Comparison of ENCODE assay signal across 24 cellular contexts in genomic region chr16:2782583-2783351, GRCh38. TPM values are rescaled to one million over a fixed set of nuclear protein-coding genes. Genes with fewer than 3 reads are reported as not detected.
DNase-seq lines count a peak whose midpoint lies in the region; ATAC-seq, FAIRE-seq and TF ChIP-seq lines count a peak whose summit lies in the region.
"Had no signal": no experiment of that assay in that cellular context is flagged by ENCODE, and none has a peak within 500 bp of the region (broad histone marks: within the 10 kb centered on the region; RNA-seq: fewer than 3 reads in every experiment).

No MANE protein-coding gene starts in this region.

- H3K4ac ChIP-seq in IMR-90 (ENCODE audit: low read depth, low read length), result no peak overlapping the region

- no peak for FAIRE-seq in kidney (lab: Jason Lieb, UNC)
- FAIRE-seq: GM18507 had no signal

- 67 to 71% methylated on average over 20 of the region's 20 CpGs for WGBS in heart right ventricle, 2 donors
- 65% methylated on average over 8 of the region's 20 CpGs; no CpG with 5 or more reads in 1 of the 2 experiments for WGBS in IMR-90 (ENCODE audit: extremely low coverage in 2 of 2, insufficient read length in 1 of 2), 2 experiments

- H3K4me3 ChIP-seq in heart right ventricle, result no peak overlapping the region
- no peak overlapping the region for H3K4me3 ChIP-seq in IMR-90 (ENCODE audit: insufficient read depth, low read depth, low read length)
- no peak overlapping the region for H3K4me3 ChIP-seq in kidney (ENCODE audit: low read length in 2 of 2)
- no peak overlapping the region for H3K4me3 ChIP-seq in upper lobe of right lung
- H3K4me3 ChIP-seq: cardiac muscle cell, gastroesophageal sphincter, SK-N-MC, tibial nerve had no signal

- TF ChIP-seq RAD21 in IMR-90 (IDR thresholded peaks at IDR 0.05; ENCODE audit: low read length), result no peak

- in situ Hi-C loops in IMR-90 (cut with MboI; ENCODE audit: low sequenced_read_pairs), result no loop called here

- ATAC-seq in left cardiac atrium (no peak), heart right ventricle (no peak), IMR-90 (ENCODE audit: low read depth) (no peak), upper lobe of right lung (no peak), GM18909 (IDR thresholded peaks at IDR 0.05; ENCODE audit: poor library complexity, unreplicated experiment) (no peak), GM18870 (IDR thresholded peaks at IDR 0.05; ENCODE audit: unreplicated experiment) (no peak)
- ATAC-seq: activated CD4-positive, CD25-positive, alpha-beta regulatory T cell treated with anti-CD3 and anti-CD28 coated beads, Interleukin-2, amount 50 U/mL, for 24 hours; gastroesophageal sphincter; left colon; stimulated activated memory B cell treated with anti-CD40 and anti-IgM and Interleukin-4, amounts not matched to agents 10 μg/mL and 1 μg/mL and 100 μg/mL, for 72 hours had no signal

- H2BK120ac ChIP-seq in IMR-90 (ENCODE audit: low read depth, low read length), result no peak overlapping the region

- H4K5ac ChIP-seq in IMR-90 (ENCODE audit: low read depth, low read length), result no peak overlapping the region

- TF ChIP-seq CTCF in heart right ventricle (IDR thresholded peaks at IDR 0.05), result no peak
- no peak for TF ChIP-seq CTCF in IMR-90 (conservative IDR thresholded peaks at IDR 0.05; ENCODE audit: low read depth, low read length)
- no peak for TF ChIP-seq CTCF in kidney (IDR thresholded peaks at IDR 0.05; ENCODE audit: borderline replicate concordance, extremely low read depth, insufficient read depth)
- TF ChIP-seq CTCF in upper lobe of right lung (IDR thresholded peaks at IDR 0.05), result no peak
- TF ChIP-seq CTCF in osteocyte (IDR thresholded peaks at IDR 0.05), result no peak

- no peak overlapping the region for H2BK15ac ChIP-seq in IMR-90 (ENCODE audit: low read depth, low read length)

- H3K23ac ChIP-seq in IMR-90 (ENCODE audit: low read depth, low read length), result no peak overlapping the region

- no peak overlapping the region for H3K27ac ChIP-seq in heart right ventricle
- no peak overlapping the region for H3K27ac ChIP-seq in IMR-90 (ENCODE audit: insufficient read depth, low read length)
- H3K27ac ChIP-seq in kidney (ENCODE audit: low read depth in 2 of 2, low read length in 2 of 2), result no peak overlapping the region
- H3K27ac ChIP-seq in upper lobe of right lung, result no peak overlapping the region
- H3K27ac ChIP-seq: cardiac muscle cell, gastroesophageal sphincter, SK-N-MC, tibial nerve had no signal

- H3K4me2 ChIP-seq in IMR-90 (ENCODE audit: low read depth, low read length), result no peak overlapping the region

- no peak overlapping the region for H3K18ac ChIP-seq in IMR-90 (ENCODE audit: low read depth, low read length)

- H3K4me1 Mint-ChIP-seq in osteocyte (ENCODE audit: unreplicated experiment), result peaks cover 12% of the 10 kb centered on the region

- H3K36me3 ChIP-seq in heart right ventricle (no peaks in the 10 kb centered on the region), IMR-90 (ENCODE audit: control insufficient read depth, insufficient read depth, low read length) (no peaks in the 10 kb centered on the region), kidney (ENCODE audit: control insufficient read depth in 1 of 2, insufficient read depth in 2 of 2, low read length in 2 of 2) (no peaks in the 10 kb centered on the region), upper lobe of right lung (no peaks in the 10 kb centered on the region)
- H3K36me3 ChIP-seq: cardiac muscle cell, gastroesophageal sphincter, tibial nerve had no signal

- H2BK5ac ChIP-seq in IMR-90 (ENCODE audit: low read depth, low read length, poor library complexity, severe bottlenecking), result no peak overlapping the region

- no TSS peak for BruUV-seq in IMR-90 (replicated peaks; lab: Mats Ljungman, UMichigan)

- no peak overlapping the region for H2AFZ ChIP-seq in IMR-90 (replicated peaks; ENCODE audit: low read length, poor library complexity)

- no peak overlapping the region for H3K4me3 Mint-ChIP-seq in osteocyte (ENCODE audit: unreplicated experiment)
- H3K4me3 Mint-ChIP-seq: stimulated activated memory B cell treated with anti-CD40 and anti-IgM and Interleukin-4, amounts not matched to agents 10 μg/mL and 1 μg/mL and 100 μg/mL, for 72 hours had no signal

- no peak for TF ChIP-seq POLR2A in IMR-90 (IDR thresholded peaks at IDR 0.05; ENCODE audit: low read depth, low read length)

- H3K4me1 ChIP-seq in heart right ventricle, result peaks cover 7 to 22% (median 17%) of the 10 kb centered on the region in 9 donors
- peaks cover 3% of the 10 kb centered on the region for H3K4me1 ChIP-seq in IMR-90 (ENCODE audit: control insufficient read depth, insufficient read depth, low read length)
- H3K4me1 ChIP-seq in kidney (ENCODE audit: control insufficient read depth in 1 of 2, insufficient read depth in 1 of 2, low read depth in 1 of 2, low read length in 2 of 2), result peaks cover 7 to 14% of the 10 kb centered on the region in 2 donors
- H3K4me1 ChIP-seq in upper lobe of right lung, result peaks cover 14% of the 10 kb centered on the region

- POLR2A ChIA-PET in IMR-90 (lab: Charles Lee; ENCODE audit: unreplicated experiment), result no interaction called here

- intact Hi-C loops in left cardiac atrium (cut with DNase I), result no loop called here
- intact Hi-C loops in heart right ventricle (cut with DNase I), result no loop called here
- intact Hi-C loops in IMR-90 (cut with micrococcal nuclease), result no loop called here
- intact Hi-C loops in kidney (cut with DNase I), result no loop called here
- intact Hi-C loops in upper lobe of right lung (cut with DNase I), result no loop called here

- H3K27me3 ChIP-seq in heart right ventricle, result peaks cover 7 to 42% (median 33%) of the 10 kb centered on the region in 7 donors
- H3K27me3 ChIP-seq in IMR-90 (ENCODE audit: control insufficient read depth, insufficient read depth, low read length), result peaks cover 40% of the 10 kb centered on the region
- peaks cover 22% of the 10 kb centered on the region for H3K27me3 ChIP-seq in upper lobe of right lung

- CTCF ChIA-PET in IMR-90 (lab: Yijun Ruan, JAX), result no interaction called here

- H3K9me1 ChIP-seq in IMR-90 (ENCODE audit: insufficient read depth, low read length), result peaks cover 10% of the 10 kb centered on the region

- H3K36me3 Mint-ChIP-seq in osteocyte (ENCODE audit: unreplicated experiment), result no peaks in the 10 kb centered on the region
- H3K36me3 Mint-ChIP-seq: stimulated activated memory B cell treated with anti-CD40 and anti-IgM and Interleukin-4, amounts not matched to agents 10 μg/mL and 1 μg/mL and 100 μg/mL, for 72 hours had no signal

- no peaks in the 10 kb centered on the region for H4K20me1 ChIP-seq in IMR-90 (ENCODE audit: insufficient read depth, low read length)

- H2AK5ac ChIP-seq in IMR-90 (ENCODE audit: low read depth, low read length), result no peak overlapping the region

- H2AK9ac ChIP-seq in IMR-90 (replicated peaks; ENCODE audit: low read depth, low read length, poor library complexity), result peak overlapping the region; percentile 66

- no peak overlapping the region for H3K14ac ChIP-seq in IMR-90 (replicated peaks; ENCODE audit: low read depth, low read length)

- dilution Hi-C loops in IMR-90 (cut with HindIII; ENCODE audit: low sequenced_read_pairs, unreplicated experiment), result no loop called here

- H4K91ac ChIP-seq in IMR-90 (ENCODE audit: insufficient read depth, low read depth, low read length), result no peak overlapping the region

- H3K9ac ChIP-seq in IMR-90 (ENCODE audit: low read depth, low read length), result no peak overlapping the region
- H3K9ac ChIP-seq in kidney (ENCODE audit: low read length in 2 of 2), result no peak overlapping the region

- peak; percentile 15 for DNase-seq in left cardiac atrium
- no peak for DNase-seq in heart right ventricle
- no peak for DNase-seq in IMR-90
- DNase-seq in kidney, result peak; percentile 27
- DNase-seq in upper lobe of right lung, result peak; percentile 62
- no peak for DNase-seq in osteocyte (ENCODE audit: extremely low spot score, unreplicated experiment)
- DNase-seq: amniotic stem cell, COR-L47, EL, erythroblast, left colon, NCI-H1417, NCI-H2171, NCI-H526 treated with DMSO at 0.1 percent for 48 hours, T-helper 9 cell had no signal

- no peaks in the 10 kb centered on the region for H3K9me3 ChIP-seq in heart right ventricle
- H3K9me3 ChIP-seq in IMR-90 (ENCODE audit: control insufficient read depth, insufficient read depth, low read length), result no peaks in the 10 kb centered on the region
- H3K9me3 ChIP-seq in kidney (ENCODE audit: control insufficient read depth in 1 of 2, low read length in 2 of 2), result no peaks in the 10 kb centered on the region
- H3K9me3 ChIP-seq in upper lobe of right lung, result no peaks in the 10 kb centered on the region
- H3K9me3 ChIP-seq: gastroesophageal sphincter, tibial nerve had no signal

- no peak overlapping the region for H3K27ac Mint-ChIP-seq in osteocyte (ENCODE audit: unreplicated experiment)
- H3K27ac Mint-ChIP-seq: stimulated activated memory B cell treated with anti-CD40 and anti-IgM and Interleukin-4, amounts not matched to agents 10 μg/mL and 1 μg/mL and 100 μg/mL, for 72 hours had no signal

- no peak overlapping the region for H2BK20ac ChIP-seq in IMR-90 (ENCODE audit: low read depth, low read length)

- no peak overlapping the region for H3K56ac ChIP-seq in IMR-90 (ENCODE audit: extremely low read depth, insufficient read depth, low read length)

- no peaks in the 10 kb centered on the region for H3K9me3 Mint-ChIP-seq in osteocyte (ENCODE audit: unreplicated experiment)
- H3K9me3 Mint-ChIP-seq: stimulated activated memory B cell treated with anti-CD40 and anti-IgM and Interleukin-4, amounts not matched to agents 10 μg/mL and 1 μg/mL and 100 μg/mL, for 72 hours had no signal

- H4K8ac ChIP-seq in IMR-90 (ENCODE audit: low read depth in 2 of 2, low read length in 2 of 2), result no peak overlapping the region

- H3K79me1 ChIP-seq in IMR-90 (ENCODE audit: low read depth in 1 of 2, low read length in 2 of 2), result peaks cover 11 to 17% of the 10 kb centered on the region in 2 experiments; a peak in 3 of 4 replicates

- peaks cover 4% of the 10 kb centered on the region for H3K27me3 Mint-ChIP-seq in osteocyte (ENCODE audit: unreplicated experiment)

RNA-seq across cellular contexts. Expression of gene PRSS33, which starts 4.6 kb away (rescaled TPM):
- not detected for total RNA-seq in left cardiac atrium
- under 1 TPM in 1 of 10 donors, not detected in 9; 0.60 TPM for total RNA-seq in heart right ventricle
- polyA plus RNA-seq in heart right ventricle, result not detected
- total RNA-seq in IMR-90 (2012; rRNA removed), result not detected in 2 replicates
- not detected in 2 replicates for polyA plus RNA-seq in IMR-90 (2012; rRNA removed)
- polyA plus RNA-seq in IMR-90 (2012; cell fraction: cytosol; rRNA removed), result not detected in 2 replicates
- polyA plus RNA-seq in IMR-90 (2012; cell fraction: nucleus; rRNA removed; ENCODE audit: low replicate concordance), result not detected in 2 replicates
- not detected for total RNA-seq in kidney
- polyA plus RNA-seq in kidney (ENCODE audit: insufficient read depth, low read depth, low replicate concordance), result not detected
- not detected for total RNA-seq in upper lobe of right lung
- not detected in 2 replicates for total RNA-seq in osteocyte
- total RNA-seq: cardiac muscle cell, gastroesophageal sphincter, left colon, tibial nerve had no signal
- polyA plus RNA-seq: cardiac muscle cell had no signal

RNA-seq across cellular contexts. Expression of gene ELOB, which starts 5.7 kb away (rescaled TPM):
- total RNA-seq in left cardiac atrium (100 to 1,000 TPM; 262 to 270 TPM), heart right ventricle (100 to 1,000 TPM; 248 to 373 (median 323) TPM), IMR-90 (2012; rRNA removed) (225 and 5,859 TPM in 2 replicates), kidney (226 TPM), upper lobe of right lung (179 TPM), osteocyte (264 and 287 TPM in 2 replicates)
- polyA plus RNA-seq in heart right ventricle (1,000 to 10,000 TPM in 1 of 2 donors, 100 to 1,000 TPM in 1; 511 to 1,196 TPM), IMR-90 (2012; rRNA removed) (442 and 481 TPM in 2 replicates), kidney (ENCODE audit: insufficient read depth, low read depth, low replicate concordance) (836 TPM)
- 442 and 479 TPM in 2 replicates for polyA plus RNA-seq in IMR-90 (2012; cell fraction: cytosol; rRNA removed)
- 142 and 174 TPM in 2 replicates for polyA plus RNA-seq in IMR-90 (2012; cell fraction: nucleus; rRNA removed; ENCODE audit: low replicate concordance)

RNA-seq across cellular contexts. Expression of gene PRSS41, which starts 15.5 kb away (rescaled TPM):
- total RNA-seq in left cardiac atrium (not detected), heart right ventricle (not detected), IMR-90 (2012; rRNA removed) (not detected in 2 replicates), kidney (not detected), upper lobe of right lung (not detected), osteocyte (not detected in 2 replicates)
- polyA plus RNA-seq in heart right ventricle (not detected), IMR-90 (2012; rRNA removed) (not detected in 2 replicates), kidney (ENCODE audit: insufficient read depth, low read depth, low replicate concordance) (not detected)
- not detected in 2 replicates for polyA plus RNA-seq in IMR-90 (2012; cell fraction: cytosol; rRNA removed)
- polyA plus RNA-seq in IMR-90 (2012; cell fraction: nucleus; rRNA removed; ENCODE audit: low replicate concordance), result not detected in 2 replicates
- total RNA-seq: cardiac muscle cell, gastroesophageal sphincter, left colon, tibial nerve had no signal
- polyA plus RNA-seq: cardiac muscle cell had no signal

RNA-seq across cellular contexts. Expression of gene SRRM2, which starts 30.3 kb away (rescaled TPM):
- total RNA-seq in left cardiac atrium, result 100 to 1,000 TPM; 266 to 321 TPM
- 100 to 1,000 TPM; 228 to 392 (median 261) TPM for total RNA-seq in heart right ventricle
- polyA plus RNA-seq in heart right ventricle, result 1,000 to 10,000 TPM in 1 of 2 donors, 100 to 1,000 TPM in 1; 182 to 1,328 TPM
- 20.3 and 21.1 TPM in 2 replicates for total RNA-seq in IMR-90 (2012; rRNA removed)
- 300 and 301 TPM in 2 replicates for polyA plus RNA-seq in IMR-90 (2012; rRNA removed)
- 57.1 and 150 TPM in 2 replicates for polyA plus RNA-seq in IMR-90 (2012; cell fraction: cytosol; rRNA removed)
- polyA plus RNA-seq in IMR-90 (2012; cell fraction: nucleus; rRNA removed; ENCODE audit: low replicate concordance), result 949 and 1,549 TPM in 2 replicates
- total RNA-seq in kidney, result 621 TPM
- polyA plus RNA-seq in kidney (ENCODE audit: insufficient read depth, low read depth, low replicate concordance), result 386 TPM
- total RNA-seq in upper lobe of right lung, result 660 TPM
- total RNA-seq in osteocyte, result 536 and 572 TPM in 2 replicates

RNA-seq across cellular contexts. Expression of gene PRSS21, which starts 34.3 kb away (rescaled TPM):
- total RNA-seq in left cardiac atrium, result not detected
- total RNA-seq in heart right ventricle, result under 1 TPM in 1 of 10 donors, not detected in 9; 0.20 TPM
- not detected for polyA plus RNA-seq in heart right ventricle
- total RNA-seq in IMR-90 (2012; rRNA removed), result not detected in 2 replicates
- polyA plus RNA-seq in IMR-90 (2012; rRNA removed), result 0.21 and 0.47 TPM in 2 replicates
- polyA plus RNA-seq in IMR-90 (2012; cell fraction: cytosol; rRNA removed), result 0.26 and 0.41 TPM in 2 replicates
- 0.57 and 0.59 TPM in 2 replicates for polyA plus RNA-seq in IMR-90 (2012; cell fraction: nucleus; rRNA removed; ENCODE audit: low replicate concordance)
- total RNA-seq in kidney, result 0.54 TPM
- not detected for polyA plus RNA-seq in kidney (ENCODE audit: insufficient read depth, low read depth, low replicate concordance)
- total RNA-seq in upper lobe of right lung, result 17.1 TPM
- not detected in 2 replicates for total RNA-seq in osteocyte
- total RNA-seq: cardiac muscle cell, gastroesophageal sphincter, tibial nerve had no signal
- polyA plus RNA-seq: cardiac muscle cell had no signal

Comparison
In these comparisons a context has a peak if more than half of its experiments do, and no peak if none do; other contexts are left out.
1. DNase-seq: peak in left cardiac atrium (single experiment), kidney (single experiment) and upper lobe of right lung (single experiment); none in heart right ventricle (0 of 2), IMR-90 (single experiment) and osteocyte (single experiment).